Comparison of ENCODE assay signal across 15 cellular contexts in genomic region chr11:16741473-16741872, GRCh38. TPM values are rescaled to one million over a fixed set of nuclear protein-coding genes. Genes with fewer than 3 reads are reported as not detected.
DNase-seq lines count a peak whose midpoint lies in the region; ATAC-seq and TF ChIP-seq lines count a peak whose summit lies in the region.
"Had no signal": no experiment of that assay in that cellular context is flagged by ENCODE, and none has a peak within 500 bp of the region (broad histone marks: within the 10 kb centered on the region; RNA-seq: fewer than 3 reads in every experiment).

No MANE protein-coding gene starts in this region.

- peak overlapping the region; percentile 42 for H3K4me3 Mint-ChIP-seq in activated naive CD4-positive, alpha-beta T cell treated with anti-CD3 and anti-CD28 coated beads, Interleukin-2, amount 50 U/mL, for 24 hours
- H3K4me3 Mint-ChIP-seq in WTC11 = 0 out of 2 replicates have a peak overlapping the region, but pooled peaks have one; percentile 10
- H3K4me3 Mint-ChIP-seq in stimulated activated naive CD8-positive, alpha-beta T cell treated with anti-CD3 and anti-CD28 coated beads, Interleukin-15, amount 100 ng/mL, for 72 hours = peak overlapping the region; percentile 58 to 62

- peaks cover 0 to 22% (median 8%) of the 10 kb centered on the region in 4 donors for H3K4me1 ChIP-seq in right lobe of liver

- H3K36me3 ChIP-seq in right lobe of liver = peaks cover 0 to 15% (median 9%) of the 10 kb centered on the region in 4 donors

- no peak for ATAC-seq in WTC11
- ATAC-seq in right lobe of liver = peak in 2 of 4 donors; percentile 2 to 24
- ATAC-seq in stimulated activated naive CD8-positive, alpha-beta T cell treated with anti-CD3 and anti-CD28 coated beads, Interleukin-15, amount 100 ng/mL, for 72 hours = no peak
- no peak for ATAC-seq in GM21423 (IDR thresholded peaks at IDR 0.05; ENCODE audit: unreplicated experiment)
- no peak for ATAC-seq in esophagus mucosa
- ATAC-seq in GM19328 (IDR thresholded peaks at IDR 0.05; ENCODE audit: unreplicated experiment) = no peak
- ATAC-seq: left cardiac atrium had no signal

- CTCF ChIA-PET in WTC11 (lab: Charles Lee) = interaction anchor here (0.6 kb wide), 1 partner anchor 323 kb away, joined by 3 read pairs; no protein-coding TSS in a partner anchor

- peak overlapping the region; percentile 9 for H3K27ac Mint-ChIP-seq in activated naive CD4-positive, alpha-beta T cell treated with anti-CD3 and anti-CD28 coated beads, Interleukin-2, amount 50 U/mL, for 24 hours
- H3K27ac Mint-ChIP-seq in WTC11 = no peak overlapping the region
- H3K27ac Mint-ChIP-seq in stimulated activated naive CD8-positive, alpha-beta T cell treated with anti-CD3 and anti-CD28 coated beads, Interleukin-15, amount 100 ng/mL, for 72 hours = peak overlapping the region; percentile 34 to 35

- no peaks in the 10 kb centered on the region for H3K27me3 Mint-ChIP-seq in activated naive CD4-positive, alpha-beta T cell treated with anti-CD3 and anti-CD28 coated beads, Interleukin-2, amount 50 U/mL, for 24 hours
- no peaks in the 10 kb centered on the region for H3K27me3 Mint-ChIP-seq in WTC11 (ENCODE audit: low read depth)
- no peaks in the 10 kb centered on the region for H3K27me3 Mint-ChIP-seq in stimulated activated naive CD8-positive, alpha-beta T cell treated with anti-CD3 and anti-CD28 coated beads, Interleukin-15, amount 100 ng/mL, for 72 hours

- no peak overlapping the region for H3K4me3 ChIP-seq in right lobe of liver
- H3K4me3 ChIP-seq: testis had no signal

- WGBS in right lobe of liver (ENCODE audit: insufficient coverage, low coverage, low lambda C conversion rate, missing lambda C conversion rate) = 36% methylated on average over 3 of the region's 4 CpGs

- H3K27me3 ChIP-seq in right lobe of liver = no peaks in the 10 kb centered on the region
- H3K27me3 ChIP-seq: testis had no signal

- H3K9me3 ChIP-seq in right lobe of liver = no peaks in the 10 kb centered on the region
- H3K9me3 ChIP-seq: testis had no signal

- no peak overlapping the region for H3K27ac ChIP-seq in right lobe of liver
- H3K27ac ChIP-seq: HL-60, testis had no signal

- H3K4me1 Mint-ChIP-seq in activated naive CD4-positive, alpha-beta T cell treated with anti-CD3 and anti-CD28 coated beads, Interleukin-2, amount 50 U/mL, for 24 hours = peaks cover 59% of the 10 kb centered on the region
- H3K4me1 Mint-ChIP-seq in WTC11 = peaks cover 38% of the 10 kb centered on the region
- peaks cover 49% of the 10 kb centered on the region for H3K4me1 Mint-ChIP-seq in stimulated activated naive CD8-positive, alpha-beta T cell treated with anti-CD3 and anti-CD28 coated beads, Interleukin-15, amount 100 ng/mL, for 72 hours

- POLR2A ChIA-PET in WTC11 (lab: Charles Lee) = no interaction called here

- H3K9me3 Mint-ChIP-seq in activated naive CD4-positive, alpha-beta T cell treated with anti-CD3 and anti-CD28 coated beads, Interleukin-2, amount 50 U/mL, for 24 hours = no peaks in the 10 kb centered on the region
- H3K9me3 Mint-ChIP-seq in WTC11 = peaks cover 6% of the 10 kb centered on the region
- H3K9me3 Mint-ChIP-seq in stimulated activated naive CD8-positive, alpha-beta T cell treated with anti-CD3 and anti-CD28 coated beads, Interleukin-15, amount 100 ng/mL, for 72 hours = no peaks in the 10 kb centered on the region

- peaks cover 10% of the 10 kb centered on the region for H3K36me3 Mint-ChIP-seq in activated naive CD4-positive, alpha-beta T cell treated with anti-CD3 and anti-CD28 coated beads, Interleukin-2, amount 50 U/mL, for 24 hours
- peaks cover 33% of the 10 kb centered on the region for H3K36me3 Mint-ChIP-seq in WTC11

- TF ChIP-seq POLR2A in right lobe of liver (IDR thresholded peaks at IDR 0.05) = no peak

- TF ChIP-seq CTCF in WTC11 (IDR thresholded peaks at IDR 0.05) (no peak), right lobe of liver (IDR thresholded peaks at IDR 0.05) (no peak)

- intact Hi-C loops in right lobe of liver (cut with DNase I) = no loop called here

- DNase-seq in activated naive CD4-positive, alpha-beta T cell treated with anti-CD3 and anti-CD28 coated beads, Interleukin-2, amount 50 U/mL, for 16 hours = no peak
- DNase-seq in WTC11 (ENCODE audit: low spot score) (no peak), right lobe of liver (peak in 2 of 3 donors; percentile 59 to 63)
- DNase-seq in stimulated activated naive CD8-positive, alpha-beta T cell treated with anti-CD3 and anti-CD28 coated beads, Interleukin-15, amount 100 ng/mL, for 72 hours = no peak
- DNase-seq: cerebellar nuclear complex, COR-L47, left cardiac atrium, NCI-H187, posterior cingulate gyrus, testis had no signal

TF ChIP-seq in WTC11, 78 proteins besides CTCF, POLR2A, EP300 and RAD21:
- TF ChIP-seq ATF1 (CRISPR knock-in tag; IDR thresholded peaks at IDR 0.05) (no peak), NR2C2 (CRISPR knock-in tag; IDR thresholded peaks at IDR 0.05) (no peak), IRF2 (CRISPR knock-in tag; IDR thresholded peaks at IDR 0.05; ENCODE audit: borderline replicate concordance, low read depth) (no peak), ZBTB43 (CRISPR knock-in tag; IDR thresholded peaks at IDR 0.05) (no peak), HMGXB4 (CRISPR knock-in tag; IDR thresholded peaks at IDR 0.05) (no peak)
TF ChIP-seq in WTC11: peak in this region for 0.

RNA-seq across cellular contexts. Expression of gene C11orf58, which starts 3.0 kb away (rescaled TPM):
- total RNA-seq in WTC11 (2021) = 129 to 141 TPM (median 132 TPM) in 3 replicates
- total RNA-seq in right lobe of liver = 10 to 100 TPM; 50.3 to 79.1 (median 56.9) TPM
- total RNA-seq in esophagus mucosa = 60.0 TPM

Comparison
In these comparisons a context has a peak if more than half of its experiments do, and no peak if none do; other contexts are left out.
1. H3K4me3 Mint-ChIP-seq: peak in every context shown above with its lines; median percentile 60 in stimulated activated naive CD8-positive, alpha-beta T cell treated with anti-CD3 and anti-CD28 coated beads, Interleukin-15, amount 100 ng/mL, for 72 hours; 42 in activated naive CD4-positive, alpha-beta T cell treated with anti-CD3 and anti-CD28 coated beads, Interleukin-2, amount 50 U/mL, for 24 hours; 10 in WTC11.
2. DNase-seq: peak in right lobe of liver (2 of 3); none in activated naive CD4-positive, alpha-beta T cell treated with anti-CD3 and anti-CD28 coated beads, Interleukin-2, amount 50 U/mL, for 16 hours (single experiment), WTC11 (single experiment) and stimulated activated naive CD8-positive, alpha-beta T cell treated with anti-CD3 and anti-CD28 coated beads, Interleukin-15, amount 100 ng/mL, for 72 hours (0 of 2).